ENCODE assay signal across 18 cellular contexts in the genomic region with DNA sequence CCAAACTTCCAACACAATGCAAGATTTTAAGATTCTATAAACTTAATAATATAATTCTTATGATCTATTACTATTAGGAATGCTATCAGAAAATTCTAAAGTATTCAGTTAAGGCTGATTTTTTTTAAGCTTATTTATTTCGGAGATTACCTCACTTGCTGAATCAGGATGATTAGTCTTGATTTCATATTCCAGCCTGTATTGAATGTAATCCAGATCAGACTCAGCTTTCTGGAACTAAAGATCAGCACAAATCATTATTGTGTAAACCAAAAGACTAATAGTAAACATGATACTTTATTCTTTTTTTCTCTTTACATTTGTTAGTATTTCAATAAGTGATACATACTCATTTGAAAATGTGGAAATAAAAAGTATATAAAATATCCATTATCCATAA. TPM values are rescaled to one million over a fixed set of nuclear protein-coding genes. Genes with fewer than 3 reads are reported as not detected.
DNase-seq lines count a peak whose midpoint lies in the region; ATAC-seq, FAIRE-seq and TF ChIP-seq lines count a peak whose summit lies in the region.
"Had no signal": no experiment of that assay in that cellular context is flagged by ENCODE, and none has a peak within 500 bp of the region (broad histone marks: within the 10 kb centered on the region; RNA-seq: fewer than 3 reads in every experiment).

No MANE protein-coding gene starts in this region.

- POLR2A ChIA-PET in K562 (lab: Yijun Ruan, JAX): interaction anchor here (0.9 to 1.5 kb wide), 3 partner anchors 19 to 26 kb away, joined by 3 to 4 read pairs (median 4); no protein-coding TSS in a partner anchor

- no peak overlapping the region for H3K4me2 ChIP-seq in GM23248 (ENCODE audit: unreplicated experiment)
- no peak overlapping the region for H3K4me2 ChIP-seq in K562 (ENCODE audit: insufficient read depth, low read length)
- H3K4me2 ChIP-seq: KMS-11 had no signal

- BruUV-seq in K562 (replicated peaks; lab: Mats Ljungman, UMichigan): no TSS peak

- H3K9me2 ChIP-seq in GM23248 (ENCODE audit: insufficient read depth): no peaks in the 10 kb centered on the region

- peaks cover 3% of the 10 kb centered on the region for H3K4me1 ChIP-seq in ACC112 (ENCODE audit: control insufficient read depth, insufficient read depth, low read length, unreplicated experiment)
- H3K4me1 ChIP-seq in GM23248 (ENCODE audit: insufficient read depth): no peaks in the 10 kb centered on the region
- no peaks in the 10 kb centered on the region for H3K4me1 ChIP-seq in K562 (replicated peaks in 1 of 2; ENCODE audit: control insufficient read depth in 2 of 2, insufficient read depth in 2 of 2, low read length in 2 of 2)
- no peaks in the 10 kb centered on the region for H3K4me1 ChIP-seq in breast epithelium
- H3K4me1 ChIP-seq: Caco-2 had no signal

- H3K4me3 ChIP-seq in ACC112 (ENCODE audit: low read depth, low read length) (no peak overlapping the region), GM23248 (no peak overlapping the region), K562 (no peak overlapping the region), fibroblast of the aortic adventitia (ENCODE audit: low read depth, low read length) (no peak overlapping the region), breast epithelium (no peak overlapping the region)

- no peak overlapping the region for H2AFZ ChIP-seq in ACC112 (ENCODE audit: low read length, unreplicated experiment)
- H2AFZ ChIP-seq in GM23248: no peak overlapping the region
- no peak overlapping the region for H2AFZ ChIP-seq in K562 (ENCODE audit: low read depth, low read length)

- WGBS in GM23248 (ENCODE audit: low coverage in 1 of 2, low lambda C conversion rate in 2 of 2, missing lambda C conversion rate in 2 of 2), 2 experiments: 82% methylated on average over 1 of the region's 1 CpG
- 94% methylated on average over 1 of the region's 1 CpG for WGBS in K562 (ENCODE audit: insufficient coverage, low coverage, missing lambda C conversion rate)

- peak; percentile 37 for FAIRE-seq in K562 (lab: Jason Lieb, UNC)
- FAIRE-seq: HTR-8/SVneo had no signal

- H4K20me1 ChIP-seq in GM23248 (ENCODE audit: insufficient read depth) (no peaks in the 10 kb centered on the region), K562 (replicated peaks; ENCODE audit: control insufficient read depth, insufficient read depth, low read length) (no peaks in the 10 kb centered on the region)

- no peak for TF ChIP-seq RAD21 in K562 (CRISPR knock-in tag; conservative IDR thresholded peaks at IDR 0.05 in 1 of 2, IDR thresholded peaks at IDR 0.05 in 1 of 2)

- H3K27ac ChIP-seq in ACC112 (ENCODE audit: low read depth, low read length) (0 out of 2 replicates have a peak overlapping the region, but pooled peaks have one; percentile 0), GM23248 (no peak overlapping the region), K562 (ENCODE audit: extremely low read depth, low read depth, low read length) (no peak overlapping the region), breast epithelium (no peak overlapping the region)
- H3K27ac ChIP-seq: C4-2B, KMS-11 had no signal

- H3F3A ChIP-seq in GM23248 (ENCODE audit: insufficient read depth): no peaks in the 10 kb centered on the region; the same call in 1 of the 2 replicates

- H3K79me2 ChIP-seq in ACC112 (ENCODE audit: control insufficient read depth, insufficient read depth, low read length, unreplicated experiment) (peaks cover 40% of the 10 kb centered on the region), GM23248 (ENCODE audit: insufficient read depth) (peaks cover 68% of the 10 kb centered on the region), K562 (ENCODE audit: control insufficient read depth, insufficient read depth, low read length) (peaks cover 58% of the 10 kb centered on the region)

- no peaks in the 10 kb centered on the region for H3K9me1 ChIP-seq in K562 (ENCODE audit: control insufficient read depth, insufficient read depth, low read length)

- TF ChIP-seq POLR2A in K562 (conservative IDR thresholded peaks at IDR 0.05) (no peak), breast epithelium (IDR thresholded peaks at IDR 0.05) (no peak)

- in situ Hi-C loops in GM23248 (cut with MboI): no loop called here
- in situ Hi-C loops in K562 (cut with MboI): no loop called here

- ATAC-seq in K562 (no peak), HG02970 (IDR thresholded peaks at IDR 0.05; ENCODE audit: low FRiP score, unreplicated experiment) (no peak)

- CTCF ChIA-PET in K562 (lab: Yijun Ruan, JAX; ENCODE audit: low intra/inter-chr PET ratio): no interaction called here

- intact Hi-C loops in K562 (cut with micrococcal nuclease): no loop called here
- intact Hi-C loops in breast epithelium (cut with DNase I; ENCODE audit: low total_unique reads): no loop called here

- no peaks in the 10 kb centered on the region for H3K9me3 ChIP-seq in GM23248 (ENCODE audit: low read depth)
- H3K9me3 ChIP-seq in K562 (replicated peaks; ENCODE audit: control insufficient read depth, insufficient read depth, low read depth, low read length): 0 out of 2 replicates have a peak, but pooled peaks cover 1% of the 10 kb centered on the region
- H3K9me3 ChIP-seq in breast epithelium: no peaks in the 10 kb centered on the region
- H3K9me3 ChIP-seq: Caco-2 had no signal

- DNase-seq in GM23248 (peak; percentile 30), K562 (ENCODE audit: extremely low read depth in 1 of 4, low spot score in 3 of 4) (no peak), fibroblast of the aortic adventitia (ENCODE audit: low read depth) (peak; percentile 35), breast epithelium (ENCODE audit: low spot score in 2 of 2) (no peak), superior temporal gyrus (ENCODE audit: extremely low spot score) (no peak), MV-4-11 (lab: John Stamatoyannopoulos, UW) (no peak)
- DNase-seq: AML-193; Caco-2; CD4-positive, alpha-beta T cell; DMS153; DMS79; GF-D8; HCEC 1CT had no signal

- no peak for TF ChIP-seq CTCF in K562 (IDR thresholded peaks at IDR 0.05 in 2 of 3, conservative IDR thresholded peaks at IDR 0.05 in 1 of 3; ENCODE audit: insufficient read depth in 2 of 3, low read depth in 1 of 3, low read length in 3 of 3)
- no peak for TF ChIP-seq CTCF in fibroblast of the aortic adventitia (IDR thresholded peaks at IDR 0.05; ENCODE audit: insufficient read depth, low read length)
- no peak for TF ChIP-seq CTCF in breast epithelium (IDR thresholded peaks at IDR 0.05)

- no peak for TF ChIP-seq EP300 in K562 (IDR thresholded peaks at IDR 0.05; ENCODE audit: low read length)

- H3K36me3 ChIP-seq in ACC112 (ENCODE audit: insufficient read depth, low read length) (no peaks in the 10 kb centered on the region), GM23248 (ENCODE audit: low read depth) (no peaks in the 10 kb centered on the region), K562 (ENCODE audit: control insufficient read depth, insufficient read depth, low read length) (peaks cover 37% of the 10 kb centered on the region; the same call in 2 of the 3 replicates), breast epithelium (no peaks in the 10 kb centered on the region)

- H3K27me3 ChIP-seq in ACC112 (ENCODE audit: insufficient read depth, low read length) (no peaks in the 10 kb centered on the region), GM23248 (replicated peaks; ENCODE audit: insufficient read depth) (no peaks in the 10 kb centered on the region), K562 (ENCODE audit: control insufficient read depth in 2 of 2, insufficient read depth in 2 of 2, low read length in 2 of 2) (no peaks in the 10 kb centered on the region), breast epithelium (no peaks in the 10 kb centered on the region)

- H3K9ac ChIP-seq in GM23248 (no peak overlapping the region), K562 (ENCODE audit: insufficient read depth in 1 of 2, low read depth in 2 of 2, low read length in 2 of 2) (no peak overlapping the region)
- H3K9ac ChIP-seq: KMS-11 had no signal

RNA-seq across cellular contexts. Expression of gene SKA2, which starts 23.9 kb away (rescaled TPM):
- 24.8 and 44.4 TPM in 2 replicates for total RNA-seq in GM23248 (2014; rRNA removed; shearing (Covaris generic))
- 39.3 and 39.9 TPM in 2 replicates for polyA plus RNA-seq in GM23248 (2016; fragmentation: Nextera tagmentation; extraction: Ambion mirVana)
- 12.0 and 35.9 TPM in 2 replicates for total RNA-seq in K562 (2011; cell fraction: chromatin; rRNA removed; ENCODE audit: low replicate concordance)
- total RNA-seq in K562 (2011; cell fraction: nucleolus; rRNA removed): 13.8 and 18.0 TPM in 2 replicates
- total RNA-seq in K562 (2011; cell fraction: nucleoplasm; rRNA removed): 27.6 and 40.7 TPM in 2 replicates
- total RNA-seq in K562 (2014; rRNA removed): 101 and 156 TPM in 2 replicates
- total RNA-seq in K562 (2014; rRNA removed; fragmentation: Illumina TruSeq; extraction: Trizol): 133 and 167 TPM in 2 replicates
- 151 and 159 TPM in 2 replicates for total RNA-seq in K562 (2015; rRNA removed; fragmentation: Illumina TruSeq; extraction: Trizol)
- 74.5 and 78.4 TPM in 2 replicates for total RNA-seq in K562 (2021)
- 39.2 and 58.1 TPM in 2 replicates for polyA plus RNA-seq in K562 (2011; rRNA removed)
- 9.4 and 22.2 TPM in 2 replicates for polyA plus RNA-seq in K562 (2011; cell fraction: cytosol; rRNA removed)
- 6.1 and 9.9 TPM in 2 replicates for polyA plus RNA-seq in K562 (2011; cell fraction: nucleus; rRNA removed)
- 70.4 and 189 TPM in 2 replicates for polyA plus RNA-seq in K562 (2012)
- polyA plus RNA-seq in K562 (2014; fragmentation: Illumina TruSeq; extraction: Trizol): 140 and 183 TPM in 2 replicates
- 10 to 100 TPM; 93.5 to 96.9 TPM for polyA plus RNA-seq in K562 (2014; fragmentation: Nextera tagmentation; extraction: Ambion mirVana)
- 140 and 158 TPM in 2 replicates for polyA plus RNA-seq in K562 (2014; rRNA removed)
- 51.4 and 53.3 TPM in 2 replicates for polyA minus RNA-seq in K562 (2011; rRNA and poly(A)+ RNA removed)
- polyA minus RNA-seq in K562 (2011; cell fraction: cytosol; rRNA and poly(A)+ RNA removed): 16.7 and 24.4 TPM in 2 replicates
- polyA minus RNA-seq in K562 (2011; cell fraction: nucleus; rRNA and poly(A)+ RNA removed): 13.9 and 18.7 TPM in 2 replicates
- total RNA-seq in fibroblast of the aortic adventitia (ENCODE audit: low replicate concordance): 63.4 and 136 TPM in 2 replicates
- 10 to 100 TPM; 11.8 to 19.5 (median 12.7) TPM for total RNA-seq in breast epithelium

RNA-seq across cellular contexts. Expression of gene PRR11, which starts 24.4 kb away (rescaled TPM):
- 5.9 and 6.4 TPM in 2 replicates for total RNA-seq in GM23248 (2014; rRNA removed; shearing (Covaris generic))
- polyA plus RNA-seq in GM23248 (2016; fragmentation: Nextera tagmentation; extraction: Ambion mirVana) (15.0 and 15.4 TPM in 2 replicates), K562 (2011; rRNA removed) (61.2 and 72.4 TPM in 2 replicates), K562 (2014; fragmentation: Illumina TruSeq; extraction: Trizol) (68.6 and 75.2 TPM in 2 replicates), K562 (2014; fragmentation: Nextera tagmentation; extraction: Ambion mirVana) (10 to 100 TPM; 28.8 to 34.7 TPM), K562 (2014; rRNA removed) (32.7 and 44.3 TPM in 2 replicates)
- 18.4 and 33.2 TPM in 2 replicates for total RNA-seq in K562 (2011; cell fraction: chromatin; rRNA removed; ENCODE audit: low replicate concordance)
- total RNA-seq in K562 (2011; cell fraction: nucleolus; rRNA removed): 11.7 and 13.4 TPM in 2 replicates
- total RNA-seq in K562 (2011; cell fraction: nucleoplasm; rRNA removed): 17.7 and 21.2 TPM in 2 replicates
- total RNA-seq in K562 (2014; rRNA removed) (13.3 and 15.4 TPM in 2 replicates), K562 (2014; rRNA removed; fragmentation: Illumina TruSeq; extraction: Trizol) (55.1 and 61.7 TPM in 2 replicates), K562 (2015; rRNA removed; fragmentation: Illumina TruSeq; extraction: Trizol) (45.0 and 50.3 TPM in 2 replicates), K562 (2021) (41.5 and 46.4 TPM in 2 replicates), fibroblast of the aortic adventitia (ENCODE audit: low replicate concordance) (2.8 and 64.7 TPM in 2 replicates), breast epithelium (10 to 100 TPM in 1 of 3 donors, 1 to 10 TPM in 1, under 1 TPM in 1; 0.33 to 25.1 (median 1.2) TPM)
- 30.0 and 47.7 TPM in 2 replicates for polyA plus RNA-seq in K562 (2011; cell fraction: cytosol; rRNA removed)
- 7.0 and 7.7 TPM in 2 replicates for polyA plus RNA-seq in K562 (2011; cell fraction: nucleus; rRNA removed)
- polyA plus RNA-seq in K562 (2012): 38.8 and 66.0 TPM in 2 replicates
- polyA minus RNA-seq in K562 (2011; rRNA and poly(A)+ RNA removed): 75.4 and 80.7 TPM in 2 replicates
- 30.8 and 35.4 TPM in 2 replicates for polyA minus RNA-seq in K562 (2011; cell fraction: cytosol; rRNA and poly(A)+ RNA removed)
- polyA minus RNA-seq in K562 (2011; cell fraction: nucleus; rRNA and poly(A)+ RNA removed): 5.0 and 11.6 TPM in 2 replicates

RNA-seq across cellular contexts. Expression of gene TRIM37, which starts 24.5 kb away (rescaled TPM):
- total RNA-seq in GM23248 (2014; rRNA removed; shearing (Covaris generic)): 23.7 and 25.2 TPM in 2 replicates
- polyA plus RNA-seq in GM23248 (2016; fragmentation: Nextera tagmentation; extraction: Ambion mirVana): 17.1 TPM in 2 replicates
- 83.1 and 102 TPM in 2 replicates for total RNA-seq in K562 (2011; cell fraction: chromatin; rRNA removed; ENCODE audit: low replicate concordance)
- total RNA-seq in K562 (2011; cell fraction: nucleolus; rRNA removed): 31.0 and 48.2 TPM in 2 replicates
- 47.7 and 71.5 TPM in 2 replicates for total RNA-seq in K562 (2011; cell fraction: nucleoplasm; rRNA removed)
- total RNA-seq in K562 (2014; rRNA removed): 19.7 and 20.4 TPM in 2 replicates
- total RNA-seq in K562 (2014; rRNA removed; fragmentation: Illumina TruSeq; extraction: Trizol): 30.3 and 31.3 TPM in 2 replicates
- 28.4 and 31.4 TPM in 2 replicates for total RNA-seq in K562 (2015; rRNA removed; fragmentation: Illumina TruSeq; extraction: Trizol)
- total RNA-seq in K562 (2021): 22.3 and 25.0 TPM in 2 replicates
- polyA plus RNA-seq in K562 (2011; rRNA removed): 28.0 and 30.3 TPM in 2 replicates
- 7.3 and 11.6 TPM in 2 replicates for polyA plus RNA-seq in K562 (2011; cell fraction: cytosol; rRNA removed)
- polyA plus RNA-seq in K562 (2011; cell fraction: nucleus; rRNA removed): 18.4 and 21.2 TPM in 2 replicates
- 14.2 and 21.0 TPM in 2 replicates for polyA plus RNA-seq in K562 (2012)
- polyA plus RNA-seq in K562 (2014; fragmentation: Illumina TruSeq; extraction: Trizol): 18.4 and 23.8 TPM in 2 replicates
- polyA plus RNA-seq in K562 (2014; fragmentation: Nextera tagmentation; extraction: Ambion mirVana): 1 to 10 TPM; 4.5 to 8.6 TPM
- 15.7 and 18.2 TPM in 2 replicates for polyA plus RNA-seq in K562 (2014; rRNA removed)
- polyA minus RNA-seq in K562 (2011; rRNA and poly(A)+ RNA removed): 57.4 and 60.9 TPM in 2 replicates
- polyA minus RNA-seq in K562 (2011; cell fraction: cytosol; rRNA and poly(A)+ RNA removed): 17.5 and 24.7 TPM in 2 replicates
- polyA minus RNA-seq in K562 (2011; cell fraction: nucleus; rRNA and poly(A)+ RNA removed): 25.7 and 44.2 TPM in 2 replicates
- 42.0 and 45.5 TPM in 2 replicates for total RNA-seq in fibroblast of the aortic adventitia (ENCODE audit: low replicate concordance)
- total RNA-seq in breast epithelium: 10 to 100 TPM; 18.7 to 24.6 (median 20.9) TPM

Comparison
In these comparisons a context has a peak if more than half of its experiments do, and no peak if none do; other contexts are left out.
1. DNase-seq: peak in GM23248 (single experiment) and fibroblast of the aortic adventitia (single experiment); none in K562 (0 of 4), breast epithelium (0 of 2), superior temporal gyrus (single experiment) and MV-4-11 (single experiment).